ENCODE assay signal across 15 cellular contexts in genomic region chr1:169160845-169161511, GRCh38. TPM values are rescaled to one million over a fixed set of nuclear protein-coding genes. Genes with fewer than 3 reads are reported as not detected.
DNase-seq lines count a peak whose midpoint lies in the region; ATAC-seq and TF ChIP-seq lines count a peak whose summit lies in the region.
"Had no signal": no experiment of that assay in that cellular context is flagged by ENCODE, and none has a peak within 500 bp of the region (broad histone marks: within the 10 kb centered on the region; RNA-seq: fewer than 3 reads in every experiment).

No MANE protein-coding gene starts in this region.

- H3K27me3 ChIP-seq in RWPE2 (ENCODE audit: insufficient read depth, poor library complexity, severe bottlenecking): no peaks in the 10 kb centered on the region
- H3K27me3 ChIP-seq: body of pancreas had no signal

- H3K4me3 ChIP-seq in RWPE2 (ENCODE audit: severe bottlenecking): no peak overlapping the region
- no peak overlapping the region for H3K4me3 ChIP-seq in fibroblast of the aortic adventitia (ENCODE audit: low read depth, low read length)
- H3K4me3 ChIP-seq: body of pancreas had no signal

- no peak overlapping the region for H3K4me3 Mint-ChIP-seq in WTC11
- H3K4me3 Mint-ChIP-seq in activated naive CD4-positive, alpha-beta T cell treated with anti-CD3 and anti-CD28 coated beads, Interleukin-2, amount 10 ng/mL, durations not matched to agents 7 days and 5 days: no peak overlapping the region
- H3K4me3 Mint-ChIP-seq: H9; stimulated activated memory B cell treated with anti-CD40 and anti-IgM and Interleukin-4, amounts not matched to agents 10 μg/mL and 1 μg/mL and 100 μg/mL, for 72 hours; T-helper 1 cell treated with Interleukin-12 subunit alpha and Interleukin-12 subunit beta and Interleukin-4 antibody, amounts not matched to agents 30 μg/mL and 1 μg/mL, for 36 hours had no signal

- H3K27ac ChIP-seq in RWPE2 (ENCODE audit: poor library complexity, severe bottlenecking): peak overlapping the region; percentile 53
- H3K27ac ChIP-seq: body of pancreas had no signal

- DNase-seq in RWPE2 (ENCODE audit: low spot score) (no peak), fibroblast of the aortic adventitia (ENCODE audit: low read depth) (peak; percentile 26), omental fat pad (ENCODE audit: low spot score) (no peak), WTC11 (ENCODE audit: low spot score) (no peak), iPS-NIHi11 (ENCODE audit: low spot score) (no peak)
- DNase-seq in activated naive CD4-positive, alpha-beta T cell treated with anti-CD3 and anti-CD28 coated beads, Interleukin-2, amount 10 ng/mL, durations not matched to agents 7 days and 5 days: no peak
- DNase-seq: effector memory CD4-positive, alpha-beta T cell; H9; NCI-H1092; NCI-H774 had no signal

- H3K36me3 ChIP-seq in RWPE2 (ENCODE audit: low read depth): no peaks in the 10 kb centered on the region

- no peaks in the 10 kb centered on the region for H3K27me3 Mint-ChIP-seq in WTC11 (ENCODE audit: low read depth)
- no peaks in the 10 kb centered on the region for H3K27me3 Mint-ChIP-seq in activated naive CD4-positive, alpha-beta T cell treated with anti-CD3 and anti-CD28 coated beads, Interleukin-2, amount 10 ng/mL, durations not matched to agents 7 days and 5 days
- H3K27me3 Mint-ChIP-seq: stimulated activated memory B cell treated with anti-CD40 and anti-IgM and Interleukin-4, amounts not matched to agents 10 μg/mL and 1 μg/mL and 100 μg/mL, for 72 hours had no signal

- H3K9me3 ChIP-seq in RWPE2 (ENCODE audit: severe bottlenecking): no peaks in the 10 kb centered on the region
- H3K9me3 ChIP-seq: body of pancreas had no signal

- H3K9me3 Mint-ChIP-seq in WTC11: no peaks in the 10 kb centered on the region
- no peaks in the 10 kb centered on the region for H3K9me3 Mint-ChIP-seq in activated naive CD4-positive, alpha-beta T cell treated with anti-CD3 and anti-CD28 coated beads, Interleukin-2, amount 10 ng/mL, durations not matched to agents 7 days and 5 days
- H3K9me3 Mint-ChIP-seq: H9; stimulated activated memory B cell treated with anti-CD40 and anti-IgM and Interleukin-4, amounts not matched to agents 10 μg/mL and 1 μg/mL and 100 μg/mL, for 72 hours; T-helper 1 cell treated with Interleukin-12 subunit alpha and Interleukin-12 subunit beta and Interleukin-4 antibody, amounts not matched to agents 30 μg/mL and 1 μg/mL, for 36 hours had no signal

- peak; percentile 5 for ATAC-seq in GM18517 (IDR thresholded peaks at IDR 0.05; ENCODE audit: unreplicated experiment)
- peak; percentile 80 for ATAC-seq in RWPE2 (ENCODE audit: low read depth)
- peak; percentile 73 for ATAC-seq in omental fat pad (ENCODE audit: low FRiP score)
- ATAC-seq in WTC11: no peak
- ATAC-seq in HG03342 (IDR thresholded peaks at IDR 0.05; ENCODE audit: unreplicated experiment): no peak
- ATAC-seq: body of pancreas had no signal

- CTCF ChIA-PET in WTC11 (lab: Charles Lee): no interaction called here
- CTCF ChIA-PET in activated naive CD4-positive, alpha-beta T cell treated with anti-CD3 and anti-CD28 coated beads, Interleukin-2, amount 10 ng/mL, durations not matched to agents 7 days and 5 days (lab: Charles Lee): interaction anchor here (2.0 kb wide), 1 partner anchor 557 kb away, joined by 5 read pairs; no protein-coding TSS in a partner anchor

- H3K36me3 Mint-ChIP-seq in WTC11: no peaks in the 10 kb centered on the region
- H3K36me3 Mint-ChIP-seq in activated naive CD4-positive, alpha-beta T cell treated with anti-CD3 and anti-CD28 coated beads, Interleukin-2, amount 10 ng/mL, durations not matched to agents 7 days and 5 days: no peaks in the 10 kb centered on the region
- H3K36me3 Mint-ChIP-seq: stimulated activated memory B cell treated with anti-CD40 and anti-IgM and Interleukin-4, amounts not matched to agents 10 μg/mL and 1 μg/mL and 100 μg/mL, for 72 hours had no signal

- no peak overlapping the region for H3K27ac Mint-ChIP-seq in WTC11
- H3K27ac Mint-ChIP-seq in activated naive CD4-positive, alpha-beta T cell treated with anti-CD3 and anti-CD28 coated beads, Interleukin-2, amount 10 ng/mL, durations not matched to agents 7 days and 5 days: no peak overlapping the region
- H3K27ac Mint-ChIP-seq: H9; stimulated activated memory B cell treated with anti-CD40 and anti-IgM and Interleukin-4, amounts not matched to agents 10 μg/mL and 1 μg/mL and 100 μg/mL, for 72 hours; T-helper 1 cell treated with Interleukin-12 subunit alpha and Interleukin-12 subunit beta and Interleukin-4 antibody, amounts not matched to agents 30 μg/mL and 1 μg/mL, for 36 hours had no signal

- TF ChIP-seq CTCF in RWPE2 (IDR thresholded peaks at IDR 0.05; ENCODE audit: poor library complexity, severe bottlenecking): no peak
- TF ChIP-seq CTCF in fibroblast of the aortic adventitia (IDR thresholded peaks at IDR 0.05; ENCODE audit: insufficient read depth, low read length): no peak
- TF ChIP-seq CTCF in omental fat pad (IDR thresholded peaks at IDR 0.05): no peak
- no peak for TF ChIP-seq CTCF in WTC11 (IDR thresholded peaks at IDR 0.05)

- POLR2A ChIA-PET in WTC11 (lab: Charles Lee): no interaction called here

- peaks cover 7% of the 10 kb centered on the region for H3K4me1 Mint-ChIP-seq in WTC11
- H3K4me1 Mint-ChIP-seq in activated naive CD4-positive, alpha-beta T cell treated with anti-CD3 and anti-CD28 coated beads, Interleukin-2, amount 10 ng/mL, durations not matched to agents 7 days and 5 days: no peaks in the 10 kb centered on the region
- H3K4me1 Mint-ChIP-seq: stimulated activated memory B cell treated with anti-CD40 and anti-IgM and Interleukin-4, amounts not matched to agents 10 μg/mL and 1 μg/mL and 100 μg/mL, for 72 hours had no signal

- peaks cover 16% of the 10 kb centered on the region for H3K4me1 ChIP-seq in RWPE2 (ENCODE audit: insufficient read depth, poor library complexity, severe bottlenecking)

TF ChIP-seq in WTC11, 78 proteins besides CTCF, POLR2A, EP300 and RAD21:
- no peak for TF ChIP-seq ZNF423 (CRISPR knock-in tag; IDR thresholded peaks at IDR 0.05)
- TF ChIP-seq NFYB (CRISPR knock-in tag; conservative IDR thresholded peaks at IDR 0.05; ENCODE audit: low read depth): no peak
- TF ChIP-seq ZNF396 (CRISPR knock-in tag; IDR thresholded peaks at IDR 0.05; ENCODE audit: borderline replicate concordance): no peak
- no peak for TF ChIP-seq SMAD3 (CRISPR knock-in tag; IDR thresholded peaks at IDR 0.05; ENCODE audit: borderline replicate concordance)
- TF ChIP-seq ATF1 (CRISPR knock-in tag; IDR thresholded peaks at IDR 0.05): no peak
- TF ChIP-seq ZNF317 (CRISPR knock-in tag; IDR thresholded peaks at IDR 0.05; ENCODE audit: borderline replicate concordance, low read depth): no peak

RNA-seq across cellular contexts. Expression of gene ATP1B1, which starts 54.5 kb away (rescaled TPM):
- total RNA-seq in fibroblast of the aortic adventitia (ENCODE audit: low replicate concordance): 13.7 and 39.7 TPM in 2 replicates
- total RNA-seq in omental fat pad: 10 to 100 TPM; 19.9 to 60.6 (median 37.3) TPM
- total RNA-seq in WTC11 (2021): 40.7 to 41.9 TPM (median 41.8 TPM) in 3 replicates

Comparison
In these comparisons a context has a peak if more than half of its experiments do, and no peak if none do; other contexts are left out.
1. ATAC-seq: peak in GM18517 (single experiment), RWPE2 (single experiment) and omental fat pad (single experiment); none in WTC11 (single experiment) and HG03342 (single experiment).